In genomic region chr1:200774735-200775449, GRCh38 we compare ENCODE assay signal across 1 cellular context.
TF ChIP-seq lines count a peak whose summit lies in the region.

No MANE protein-coding gene starts in this region.

TF ChIP-seq in WTC11, 78 proteins besides CTCF, POLR2A, EP300 and RAD21 (continued from another document):
- no peak for TF ChIP-seq ATF6 (CRISPR knock-in tag; IDR thresholded peaks at IDR 0.05)
- no peak for TF ChIP-seq RORB (CRISPR knock-in tag; IDR thresholded peaks at IDR 0.05)
- no peak for TF ChIP-seq ZMAT4 (CRISPR knock-in tag; IDR thresholded peaks at IDR 0.05)
- no peak for TF ChIP-seq ESRRA (CRISPR knock-in tag; IDR thresholded peaks at IDR 0.05; ENCODE audit: borderline replicate concordance)
- TF ChIP-seq STAT6 (CRISPR knock-in tag; conservative IDR thresholded peaks at IDR 0.05; ENCODE audit: low read depth): no peak
- no peak for TF ChIP-seq JAZF1 (CRISPR knock-in tag; IDR thresholded peaks at IDR 0.05)
- no peak for TF ChIP-seq ZNF121 (CRISPR knock-in tag; IDR thresholded peaks at IDR 0.05)
